Comparison of ENCODE assay signal across 25 cellular contexts in the genomic region with DNA sequence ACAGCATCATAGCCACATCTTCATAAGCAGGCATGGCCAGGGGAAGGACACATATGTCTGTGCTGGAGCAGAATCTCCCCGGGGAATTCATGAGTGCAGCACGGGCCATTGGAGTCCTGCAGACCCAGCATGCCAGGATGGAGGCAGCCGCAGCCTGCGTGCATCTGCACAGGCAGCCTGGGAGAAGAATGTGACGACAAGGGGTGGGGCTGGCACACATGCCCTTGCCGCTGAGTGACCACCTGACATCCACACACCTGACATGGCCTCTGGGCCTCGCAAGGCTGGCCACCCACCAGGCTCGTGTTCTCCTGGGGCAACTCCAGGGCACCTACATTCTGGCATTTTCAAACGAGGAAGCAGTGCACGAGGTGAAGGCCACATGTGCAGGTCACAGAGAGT.
"Had no signal": no experiment of that assay in that cellular context is flagged by ENCODE, and none has a peak within 500 bp of the region (broad histone marks: within the 10 kb centered on the region; RNA-seq: fewer than 3 reads in every experiment).

No MANE protein-coding gene starts in this region.

- FAIRE-seq: astrocyte, K562, RCC 7860 had no signal

- H3K36me3 Mint-ChIP-seq: activated CD4-positive, alpha-beta memory T cell treated with anti-CD3 and anti-CD28 coated beads for 36 hours had no signal

- ATAC-seq: activated T-cell treated with anti-CD3 and anti-CD28 coated beads, Interleukin-2, amount 50 U/mL, for 4 hours; K562; PC-3; T-cell had no signal

- H3K27me3 Mint-ChIP-seq: activated CD4-positive, alpha-beta memory T cell treated with anti-CD3 and anti-CD28 coated beads for 36 hours; activated CD4-positive, alpha-beta T cell treated with anti-CD3 and anti-CD28 coated beads, Interleukin-2, amount 10 ng/mL, durations not matched to agents 7 days and 5 days; brain had no signal

- H3K4me3 Mint-ChIP-seq: activated CD4-positive, alpha-beta memory T cell treated with anti-CD3 and anti-CD28 coated beads for 36 hours; activated CD4-positive, alpha-beta T cell treated with anti-CD3 and anti-CD28 coated beads, Interleukin-2, amount 10 ng/mL, durations not matched to agents 7 days and 5 days; activated naive CD4-positive, alpha-beta T cell treated with anti-CD3 and anti-CD28 coated beads for 36 hours; activated naive CD8-positive, alpha-beta T cell; activated T-cell treated with anti-CD3 and anti-CD28 coated beads, Interleukin-2, amount 50 U/mL, for 4 hours; brain; central memory CD8-positive, alpha-beta T cell; T-cell had no signal

- H3K9me3 Mint-ChIP-seq: activated CD4-positive, alpha-beta memory T cell treated with anti-CD3 and anti-CD28 coated beads for 36 hours; activated CD4-positive, alpha-beta T cell treated with anti-CD3 and anti-CD28 coated beads, Interleukin-2, amount 10 ng/mL, durations not matched to agents 7 days and 5 days; activated naive CD4-positive, alpha-beta T cell treated with anti-CD3 and anti-CD28 coated beads for 36 hours; activated T-cell treated with anti-CD3 and anti-CD28 coated beads, Interleukin-2, amount 50 U/mL, for 4 hours; central memory CD8-positive, alpha-beta T cell; T-cell had no signal

- H3K27ac ChIP-seq: VCaP had no signal

- H3K4me1 Mint-ChIP-seq: activated CD4-positive, alpha-beta T cell treated with anti-CD3 and anti-CD28 coated beads, Interleukin-2, amount 10 ng/mL, durations not matched to agents 7 days and 5 days; central memory CD8-positive, alpha-beta T cell had no signal

- H3K27ac Mint-ChIP-seq: activated CD4-positive, alpha-beta memory T cell treated with anti-CD3 and anti-CD28 coated beads for 36 hours; activated CD4-positive, alpha-beta T cell treated with anti-CD3 and anti-CD28 coated beads, Interleukin-2, amount 10 ng/mL, durations not matched to agents 7 days and 5 days; activated naive CD4-positive, alpha-beta T cell treated with anti-CD3 and anti-CD28 coated beads for 36 hours; activated naive CD8-positive, alpha-beta T cell; T-cell had no signal

- DNase-seq: activated CD4-positive, alpha-beta memory T cell treated with anti-CD3 and anti-CD28 coated beads for 36 hours; activated CD4-positive, alpha-beta T cell treated with anti-CD3 and anti-CD28 coated beads, Interleukin-2, amount 10 ng/mL, durations not matched to agents 7 days and 5 days; activated CD4-positive, CD25-positive, alpha-beta regulatory T cell; activated CD8-positive, alpha-beta memory T cell treated with anti-CD3 and anti-CD28 coated beads for 24 hours; activated gamma-delta T cell; activated naive CD4-positive, alpha-beta T cell treated with anti-CD3 and anti-CD28 coated beads for 36 hours; activated T-cell treated with anti-CD3 and anti-CD28 coated beads, Interleukin-2, amount 50 U/mL, for 4 hours; amygdala; Karpas-422; MM.1S; NCI-H146; NCI-H187 treated with DMSO at 0.1 percent for 48 hours; NCI-H2081 treated with DMSO at 0.1 percent for 48 hours; NCI-H774; NK-92 treated with Interleukin-12 subunit alpha and Interleukin-12 subunit beta, amount 100 ng/mL, for 24 hours; PC-3; SHP77 treated with DMSO at 0.1 percent for 48 hours; T-cell had no signal

- H3K4me3 ChIP-seq: K562 had no signal
